1 cellular context compared by ENCODE assay signal in the genomic region with DNA sequence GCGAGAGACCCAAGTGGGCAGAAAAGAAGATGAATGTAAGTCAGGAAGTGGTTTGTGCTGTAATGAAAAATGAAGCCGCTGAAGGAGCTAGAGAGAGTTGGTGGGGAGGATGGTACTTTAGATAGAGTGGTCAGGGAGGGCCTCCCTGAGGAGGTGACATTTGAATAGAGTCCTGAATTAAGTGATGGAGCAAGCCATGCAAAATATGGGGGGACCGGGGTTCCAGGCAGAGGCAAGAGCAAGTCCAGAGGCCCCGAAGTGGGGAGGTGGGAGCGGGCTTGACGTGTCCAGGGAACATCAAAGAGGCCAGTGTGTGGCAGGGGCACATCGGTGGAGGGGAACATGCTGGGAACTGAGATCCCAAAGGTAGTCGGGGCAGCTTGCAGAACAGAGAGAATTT.
TF ChIP-seq lines count a peak whose summit lies in the region.

No MANE protein-coding gene starts in this region.

TF ChIP-seq in GM12878, 131 proteins besides CTCF, POLR2A, EP300 and RAD21:
- TF ChIP-seq, protein P1, sequence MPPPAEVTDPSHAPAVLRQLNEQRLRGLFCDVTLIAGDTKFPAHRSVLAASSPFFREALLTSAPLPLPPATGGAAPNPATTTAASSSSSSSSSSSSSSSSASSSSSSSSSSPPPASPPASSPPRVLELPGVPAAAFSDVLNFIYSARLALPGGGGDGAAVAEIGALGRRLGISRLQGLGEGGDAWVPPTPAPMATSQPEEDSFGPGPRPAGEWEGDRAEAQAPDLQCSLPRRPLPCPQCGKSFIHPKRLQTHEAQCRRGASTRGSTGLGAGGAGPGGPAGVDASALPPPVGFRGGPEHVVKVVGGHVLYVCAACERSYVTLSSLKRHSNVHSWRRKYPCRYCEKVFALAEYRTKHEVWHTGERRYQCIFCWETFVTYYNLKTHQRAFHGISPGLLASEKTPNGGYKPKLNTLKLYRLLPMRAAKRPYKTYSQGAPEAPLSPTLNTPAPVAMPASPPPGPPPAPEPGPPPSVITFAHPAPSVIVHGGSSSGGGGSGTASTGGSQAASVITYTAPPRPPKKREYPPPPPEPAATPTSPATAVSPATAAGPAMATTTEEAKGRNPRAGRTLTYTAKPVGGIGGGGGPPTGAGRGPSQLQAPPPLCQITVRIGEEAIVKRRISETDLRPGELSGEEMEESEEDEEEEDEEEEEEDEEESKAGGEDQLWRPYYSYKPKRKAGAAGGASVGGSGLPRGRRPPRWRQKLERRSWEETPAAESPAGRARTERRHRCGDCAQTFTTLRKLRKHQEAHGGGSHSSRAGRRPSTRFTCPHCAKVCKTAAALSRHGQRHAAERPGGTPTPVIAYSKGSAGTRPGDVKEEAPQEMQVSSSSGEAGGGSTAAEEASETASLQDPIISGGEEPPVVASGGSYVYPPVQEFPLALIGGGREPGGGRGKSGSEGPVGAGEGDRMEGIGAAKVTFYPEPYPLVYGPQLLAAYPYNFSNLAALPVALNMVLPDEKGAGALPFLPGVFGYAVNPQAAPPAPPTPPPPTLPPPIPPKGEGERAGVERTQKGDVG (CRISPR knock-in tag; IDR thresholded peaks at IDR 0.05) = no peak
- no peak for TF ChIP-seq HDAC2 (IDR thresholded peaks at IDR 0.05)
- no peak for TF ChIP-seq CEBPB (IDR thresholded peaks at IDR 0.05; ENCODE audit: borderline replicate concordance in 1 of 2, low read depth in 2 of 2, low read length in 2 of 2)
- no peak for TF ChIP-seq NR2C2 (IDR thresholded peaks at IDR 0.05; ENCODE audit: borderline replicate concordance, control insufficient read depth, insufficient read length, low read depth)
- no peak for TF ChIP-seq FOS (IDR thresholded peaks at IDR 0.05; ENCODE audit: borderline replicate concordance, extremely low read depth, insufficient read length)
- TF ChIP-seq, protein P2, sequence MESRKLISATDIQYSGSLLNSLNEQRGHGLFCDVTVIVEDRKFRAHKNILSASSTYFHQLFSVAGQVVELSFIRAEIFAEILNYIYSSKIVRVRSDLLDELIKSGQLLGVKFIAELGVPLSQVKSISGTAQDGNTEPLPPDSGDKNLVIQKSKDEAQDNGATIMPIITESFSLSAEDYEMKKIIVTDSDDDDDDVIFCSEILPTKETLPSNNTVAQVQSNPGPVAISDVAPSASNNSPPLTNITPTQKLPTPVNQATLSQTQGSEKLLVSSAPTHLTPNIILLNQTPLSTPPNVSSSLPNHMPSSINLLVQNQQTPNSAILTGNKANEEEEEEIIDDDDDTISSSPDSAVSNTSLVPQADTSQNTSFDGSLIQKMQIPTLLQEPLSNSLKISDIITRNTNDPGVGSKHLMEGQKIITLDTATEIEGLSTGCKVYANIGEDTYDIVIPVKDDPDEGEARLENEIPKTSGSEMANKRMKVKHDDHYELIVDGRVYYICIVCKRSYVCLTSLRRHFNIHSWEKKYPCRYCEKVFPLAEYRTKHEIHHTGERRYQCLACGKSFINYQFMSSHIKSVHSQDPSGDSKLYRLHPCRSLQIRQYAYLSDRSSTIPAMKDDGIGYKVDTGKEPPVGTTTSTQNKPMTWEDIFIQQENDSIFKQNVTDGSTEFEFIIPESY (IDR thresholded peaks at IDR 0.05) = no peak
- TF ChIP-seq PKNOX1 (IDR thresholded peaks at IDR 0.05) = no peak
- TF ChIP-seq TCF7 (IDR thresholded peaks at IDR 0.05; ENCODE audit: borderline replicate concordance) = no peak
- TF ChIP-seq NRF1 (conservative IDR thresholded peaks at IDR 0.05; ENCODE audit: low read depth, low read length) = no peak
- no peak for TF ChIP-seq REST (IDR thresholded peaks at IDR 0.05; ENCODE audit: low read depth, low read length)
- TF ChIP-seq STAT1 (conservative IDR thresholded peaks at IDR 0.05) = no peak
- TF ChIP-seq MXI1 (IDR thresholded peaks at IDR 0.05; ENCODE audit: low read depth, low read length) = no peak
- no peak for TF ChIP-seq SREBF2 (IDR thresholded peaks at IDR 0.05; ENCODE audit: low read length)
- TF ChIP-seq, protein P3, sequence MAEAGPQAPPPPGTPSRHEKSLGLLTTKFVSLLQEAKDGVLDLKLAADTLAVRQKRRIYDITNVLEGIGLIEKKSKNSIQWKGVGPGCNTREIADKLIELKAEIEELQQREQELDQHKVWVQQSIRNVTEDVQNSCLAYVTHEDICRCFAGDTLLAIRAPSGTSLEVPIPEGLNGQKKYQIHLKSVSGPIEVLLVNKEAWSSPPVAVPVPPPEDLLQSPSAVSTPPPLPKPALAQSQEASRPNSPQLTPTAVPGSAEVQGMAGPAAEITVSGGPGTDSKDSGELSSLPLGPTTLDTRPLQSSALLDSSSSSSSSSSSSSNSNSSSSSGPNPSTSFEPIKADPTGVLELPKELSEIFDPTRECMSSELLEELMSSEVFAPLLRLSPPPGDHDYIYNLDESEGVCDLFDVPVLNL (IDR thresholded peaks at IDR 0.05; ENCODE audit: low read depth, low read length) = no peak
- no peak for TF ChIP-seq CBFB (IDR thresholded peaks at IDR 0.05; ENCODE audit: low read depth)
- TF ChIP-seq ESRRA (IDR thresholded peaks at IDR 0.05; ENCODE audit: low read length) = no peak
- TF ChIP-seq CHD1 (IDR thresholded peaks at IDR 0.05; ENCODE audit: low read depth, low read length) = no peak
